1 cellular context compared by ENCODE assay signal in genomic region chr2:86584164-86584913, GRCh38.
TF ChIP-seq lines count a peak whose summit lies in the region.

No MANE protein-coding gene starts in this region.

TF ChIP-seq in K562, 482 proteins besides CTCF, POLR2A, EP300 and RAD21 (continued from another document and continues in another):
- TF ChIP-seq ZBTB9 (CRISPR knock-in tag; IDR thresholded peaks at IDR 0.05) (no peak), SLC30A9 (CRISPR knock-in tag; IDR thresholded peaks at IDR 0.05) (no peak), L3MBTL2 (IDR thresholded peaks at IDR 0.05) (no peak), ZNF398 (CRISPR knock-in tag; IDR thresholded peaks at IDR 0.05) (no peak), ZNF347 (CRISPR knock-in tag; IDR thresholded peaks at IDR 0.05; ENCODE audit: low read depth) (no peak), HDAC3 (IDR thresholded peaks at IDR 0.05; ENCODE audit: borderline replicate concordance, partially characterized antibody) (peak; percentile 30), ZFX (CRISPR knock-in tag; IDR thresholded peaks at IDR 0.05) (no peak), VEZF1 (CRISPR knock-in tag; IDR thresholded peaks at IDR 0.05) (no peak; the same call in 1 of the 2 replicates), CTCFL (IDR thresholded peaks at IDR 0.05; ENCODE audit: borderline replicate concordance, insufficient read depth, low read depth, low read length, poor library complexity, severe bottlenecking) (no peak), ZC3H4 (CRISPR knock-in tag; IDR thresholded peaks at IDR 0.05; ENCODE audit: borderline replicate concordance) (no peak), HMBOX1 (IDR thresholded peaks at IDR 0.05) (peak; percentile 98), PKNOX1 (IDR thresholded peaks at IDR 0.05) (peak; percentile 37; the same call in 1 of the 2 replicates), FUS (optimal IDR thresholded peaks at IDR 0.05; ENCODE audit: low read depth, low read length) (no peak), PHF8 (IDR thresholded peaks at IDR 0.05; ENCODE audit: borderline replicate concordance, low read length) (no peak), RERE (CRISPR knock-in tag; IDR thresholded peaks at IDR 0.05; ENCODE audit: borderline replicate concordance) (no peak), BRD4 (IDR thresholded peaks at IDR 0.05) (no peak), RBM14 (IDR thresholded peaks at IDR 0.05; ENCODE audit: borderline replicate concordance, insufficient read depth, low read depth, low read length) (no peak), CLOCK (CRISPR knock-in tag; IDR thresholded peaks at IDR 0.05; ENCODE audit: borderline replicate concordance) (no peak), NR2F6 (CRISPR knock-in tag; IDR thresholded peaks at IDR 0.05) (no peak), MCM7 (IDR thresholded peaks at IDR 0.05) (no peak), ZFP1 (CRISPR knock-in tag; IDR thresholded peaks at IDR 0.05) (no peak), SREBF2 (CRISPR knock-in tag; IDR thresholded peaks at IDR 0.05) (no peak), ZNF639 (CRISPR knock-in tag; conservative IDR thresholded peaks at IDR 0.05 in 1 of 2, IDR thresholded peaks at IDR 0.05 in 1 of 2) (peak in 1 of 2 experiments; percentile 71; a peak in 2 of 4 replicates), GTF2F1 (IDR thresholded peaks at IDR 0.05; ENCODE audit: low read depth, low read length) (no peak), SIX5 (IDR thresholded peaks at IDR 0.05; ENCODE audit: borderline replicate concordance in 1 of 2, insufficient read depth in 1 of 2, low read depth in 1 of 2, low read length in 2 of 2) (no peak), E2F8 (IDR thresholded peaks at IDR 0.05; ENCODE audit: low read depth, partially characterized antibody) (no peak), CREB3L1 (IDR thresholded peaks at IDR 0.05; ENCODE audit: borderline replicate concordance, low read depth) (no peak), SREBF1 (IDR thresholded peaks at IDR 0.05; ENCODE audit: borderline replicate concordance, low read depth, low read length) (no peak), BACH1 (tag; IDR thresholded peaks at IDR 0.05) (peak; percentile 84; the same call in 1 of the 2 replicates)
